ENCODE assay signal across 7 cellular contexts in the genomic region with DNA sequence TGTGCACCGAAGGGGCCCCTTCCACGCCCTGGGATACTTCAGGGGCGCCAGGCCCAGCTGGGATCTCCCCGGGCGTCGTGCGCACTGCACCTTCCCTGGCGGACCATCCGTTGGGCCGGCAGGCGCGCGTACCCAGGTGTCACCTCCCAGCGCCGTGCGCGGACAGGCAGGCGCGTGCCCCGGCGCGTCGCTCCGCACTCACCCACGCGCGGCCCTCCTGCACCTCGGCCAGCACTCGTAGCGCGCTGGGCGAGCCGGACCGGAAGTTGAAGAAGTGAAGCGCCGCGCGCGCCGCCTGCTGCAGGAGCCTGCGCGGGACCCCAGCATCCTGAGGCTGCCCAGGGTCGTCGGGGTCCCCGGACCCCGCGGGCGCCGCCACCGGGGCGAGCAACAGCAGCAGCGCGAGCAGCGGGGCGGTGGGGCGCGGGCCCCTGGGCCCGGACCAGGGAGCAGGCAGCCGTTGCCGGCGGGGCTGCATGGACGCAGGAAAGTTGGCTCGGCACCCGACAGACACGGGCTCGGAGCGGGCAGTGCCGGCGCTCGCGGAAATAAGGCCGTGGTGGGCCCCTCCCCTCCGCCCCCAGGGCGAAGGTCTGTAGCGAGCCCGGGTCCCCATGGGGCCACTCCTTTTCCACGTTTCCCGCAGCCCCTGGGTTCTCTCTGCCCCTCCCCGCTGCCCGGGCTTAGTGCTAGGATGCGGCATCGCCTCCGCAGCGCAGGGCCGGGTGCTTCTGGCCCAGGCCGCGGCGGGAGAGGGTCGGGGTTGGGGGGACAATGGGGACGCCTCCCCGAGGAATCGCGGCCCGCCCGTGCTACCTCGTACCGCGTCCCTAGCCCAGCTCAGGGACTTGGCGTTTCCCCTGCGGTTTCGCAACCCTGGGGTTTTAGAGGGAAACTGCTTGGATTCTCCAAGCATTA. TPM values are rescaled to one million over a fixed set of nuclear protein-coding genes. Genes with fewer than 3 reads are reported as not detected.
DNase-seq lines count a peak whose midpoint lies in the region; ATAC-seq and TF ChIP-seq lines count a peak whose summit lies in the region.

Gene RARRES1 (minus strand): TSS at position 520 of the 918 bp plus-strand sequence. CDS start 42 bp downstream, at position 478.

- H3K36me3 ChIP-seq in adipocyte (ENCODE audit: control insufficient read depth, insufficient read depth, low read length, severe bottlenecking) = no peaks in the 10 kb centered on the region
- no peaks in the 10 kb centered on the region for H3K36me3 ChIP-seq in heart left ventricle
- H3K36me3 ChIP-seq in trophoblast cell (ENCODE audit: control insufficient read depth in 1 of 2, insufficient read depth in 2 of 2, low read length in 2 of 2) = no peaks in the 10 kb centered on the region

- no peak for TF ChIP-seq POLR2A in heart left ventricle (IDR thresholded peaks at IDR 0.05)

- H3K79me2 ChIP-seq in trophoblast cell (ENCODE audit: control insufficient read depth, insufficient read depth, low read length, poor library complexity) = no peaks in the 10 kb centered on the region

- no peak within 1 kb of the TSS for H3K23ac ChIP-seq in trophoblast cell (ENCODE audit: low read length)

- H3K18ac ChIP-seq in trophoblast cell (ENCODE audit: low read length) = no peak within 1 kb of the TSS

- no peak within 1 kb of the TSS for H3K4ac ChIP-seq in trophoblast cell (ENCODE audit: low read depth, low read length)

- H4K91ac ChIP-seq in trophoblast cell (ENCODE audit: low read depth, low read length) = no peak within 1 kb of the TSS

- H3K9ac ChIP-seq in adipocyte (ENCODE audit: low read length) (peak within 1 kb of the TSS; percentile 76), trophoblast cell (ENCODE audit: low read length) (no peak within 1 kb of the TSS)

- no peak within 1 kb of the TSS for H3K14ac ChIP-seq in trophoblast cell (ENCODE audit: low read length)

- DNase-seq in NCI-H446 treated with DMSO at 0.1 percent for 48 hours (lab: John Stamatoyannopoulos, UW) = peak; percentile 42
- DNase-seq in adipocyte (ENCODE audit: low read depth) = peak; percentile 81
- peak; percentile 62 to 86 (median 71) for DNase-seq in heart left ventricle
- DNase-seq in trophoblast cell = peak in 1 of 2 donors; percentile 59
- no peak for DNase-seq in KBM-7

- H3K4me3 ChIP-seq in adipocyte (ENCODE audit: low read length) = peak within 1 kb of the TSS; percentile 85
- H3K4me3 ChIP-seq in heart left ventricle = peak within 1 kb of the TSS; percentile 54 to 74 (median 65)
- H3K4me3 ChIP-seq in trophoblast cell (ENCODE audit: low read depth, low read length) = peak within 1 kb of the TSS; percentile 76

- H3K4me2 ChIP-seq in trophoblast cell (ENCODE audit: low read length) = peak within 1 kb of the TSS; percentile 99

- no peak within 1 kb of the TSS for H2BK12ac ChIP-seq in trophoblast cell (ENCODE audit: low read length)

- ATAC-seq in GM18517 (IDR thresholded peaks at IDR 0.05; ENCODE audit: unreplicated experiment) (peak; percentile 79), HG02610 (IDR thresholded peaks at IDR 0.05; ENCODE audit: unreplicated experiment) (peak; percentile 87), heart left ventricle (peak; percentile 43 to 85 (median 72))

- peak within 1 kb of the TSS; percentile 4 for H2AFZ ChIP-seq in trophoblast cell (ENCODE audit: insufficient read depth, low read length, poor library complexity)

- no peak within 1 kb of the TSS for H2AK5ac ChIP-seq in trophoblast cell (ENCODE audit: low read length)

- H3K4me1 ChIP-seq in adipocyte (ENCODE audit: control insufficient read depth, insufficient read depth, low read length) (peaks cover 17% of the 10 kb centered on the region), heart left ventricle (peaks cover 0 to 27% (median 14%) of the 10 kb centered on the region in 12 donors), trophoblast cell (ENCODE audit: control insufficient read depth in 1 of 2, insufficient read depth in 2 of 2, low read length in 2 of 2) (peaks cover 4 to 6% of the 10 kb centered on the region in 2 experiments)

- TF ChIP-seq CTCF in heart left ventricle (IDR thresholded peaks at IDR 0.05) = peak in 4 of 12 donors; percentile 6 to 37 (median 29)

- H2BK120ac ChIP-seq in trophoblast cell (ENCODE audit: insufficient read depth, low read length, poor library complexity) = no peak within 1 kb of the TSS

- in situ Hi-C loops in KBM-7 (cut with MboI; ENCODE audit: low pct_unique_long_range_greater_than_20kb, low sequenced_read_pairs) = no loop called here

- intact Hi-C loops in heart left ventricle (cut with DNase I) = loop anchor here in 2 of 10 donors (5.0 kb wide), 3 partner anchors 35 to 60 kb away; no protein-coding TSS in a partner anchor

- no peak within 1 kb of the TSS for H4K12ac ChIP-seq in trophoblast cell (ENCODE audit: low read depth, low read length)

- H3K27me3 ChIP-seq in adipocyte (replicated peaks; ENCODE audit: control insufficient read depth, insufficient read depth, low read length) (no peaks in the 10 kb centered on the region), heart left ventricle (no peaks in the 10 kb centered on the region), trophoblast cell (ENCODE audit: insufficient read depth, low read length) (no peaks in the 10 kb centered on the region)

- H3K27ac ChIP-seq in heart left ventricle (peak within 1 kb of the TSS; percentile 15 to 78 (median 56)), trophoblast cell (ENCODE audit: low read depth, low read length) (no peak within 1 kb of the TSS)

- H3K9me3 ChIP-seq in adipocyte (ENCODE audit: control insufficient read depth, low read length) = peaks cover 9% of the 10 kb centered on the region
- peaks cover 0 to 13% (median 8%) of the 10 kb centered on the region in 12 donors for H3K9me3 ChIP-seq in heart left ventricle
- H3K9me3 ChIP-seq in trophoblast cell (ENCODE audit: insufficient read depth, low read depth, low read length) = peaks cover 5% of the 10 kb centered on the region

- peak within 1 kb of the TSS; percentile 25 for H4K8ac ChIP-seq in trophoblast cell (ENCODE audit: low read depth, low read length)

- 3 to 11% (median 7%) methylated on average over 11 to 101 of the region's 101 CpGs for WGBS in heart left ventricle, 4 donors
- no CpG with 5 or more reads among the region's 101 CpGs for WGBS in trophoblast cell (ENCODE audit: extremely low coverage, insufficient coverage, insufficient read length)

- H3K79me1 ChIP-seq in trophoblast cell (ENCODE audit: low read length) = no peaks in the 10 kb centered on the region

- H2BK5ac ChIP-seq in trophoblast cell (ENCODE audit: low read depth, low read length, poor library complexity) = no peak within 1 kb of the TSS

RNA-seq across cellular contexts. Expression of gene RARRES1, which starts in this region (rescaled TPM):
- total RNA-seq in heart left ventricle = 10 to 100 TPM in 4 of 9 donors, 1 to 10 TPM in 4, under 1 TPM in 1; 0.63 to 69.4 (median 3.5) TPM
- 1 to 10 TPM; 3.6 to 8.9 TPM for polyA plus RNA-seq in heart left ventricle
- 1.5 and 1.6 TPM in 2 replicates for polyA plus RNA-seq in trophoblast cell (2013)
